Comparison of ENCODE assay signal across 1 cellular context in the genomic region with DNA sequence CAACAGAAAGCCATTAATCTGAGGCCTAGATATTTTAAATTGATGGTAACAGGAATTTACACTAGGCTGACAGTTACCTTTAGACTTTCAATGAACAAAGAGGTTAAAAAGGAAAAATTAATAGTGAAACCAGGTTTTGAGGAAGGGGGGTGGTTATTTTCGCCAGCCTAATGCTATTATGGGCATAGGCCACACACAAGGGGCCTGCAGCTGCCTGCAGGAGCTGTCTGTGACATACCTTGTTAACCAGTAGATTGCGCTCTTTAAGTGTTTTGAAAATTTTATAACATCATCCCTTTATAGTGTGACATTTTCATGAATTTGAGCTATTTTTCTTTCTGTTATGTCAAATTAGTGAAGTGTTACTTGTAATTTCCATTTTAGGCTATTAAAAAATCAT.
TF ChIP-seq lines count a peak whose summit lies in the region.

No MANE protein-coding gene starts in this region.

TF ChIP-seq in GM12878, 131 proteins besides CTCF, POLR2A, EP300 and RAD21 (continued from another document):
- TF ChIP-seq TCF12 (IDR thresholded peaks at IDR 0.05; ENCODE audit: low read depth, low read length) (0 out of 2 replicates have a peak, but pooled peaks have one; percentile 54), RUNX3 (IDR thresholded peaks at IDR 0.05; ENCODE audit: low read length) (peak; percentile 37; the same call in 1 of the 2 replicates), SPI1 (IDR thresholded peaks at IDR 0.05; ENCODE audit: borderline replicate concordance, insufficient read depth, low read depth, low read length) (peak; percentile 61; the same call in 1 of the 2 replicates)
